Comparison of ENCODE assay signal across 25 cellular contexts in genomic region chr2:64417624-64418023, GRCh38. TPM values are rescaled to one million over a fixed set of nuclear protein-coding genes. Genes with fewer than 3 reads are reported as not detected.
DNase-seq lines count a peak whose midpoint lies in the region; FAIRE-seq and TF ChIP-seq lines count a peak whose summit lies in the region.
"Had no signal": no experiment of that assay in that cellular context is flagged by ENCODE, and none has a peak within 500 bp of the region (broad histone marks: within the 10 kb centered on the region; RNA-seq: fewer than 3 reads in every experiment).

No MANE protein-coding gene starts in this region.

- H2BK120ac ChIP-seq in H1 (replicated peaks; ENCODE audit: low read depth, low read length): no peak overlapping the region

- TF ChIP-seq RAD21 in H1 (IDR thresholded peaks at IDR 0.05 in 1 of 2, conservative IDR thresholded peaks at IDR 0.05 in 1 of 2; ENCODE audit: low read depth in 2 of 2, low read length in 2 of 2): no peak

- no peak overlapping the region for H2AK5ac ChIP-seq in H1 (ENCODE audit: low read depth, low read length)

- no peak overlapping the region for H3K4me2 ChIP-seq in H1 (ENCODE audit: insufficient read depth in 1 of 2, low read depth in 2 of 2, low read length in 2 of 2)
- H3K4me2 ChIP-seq in OCI-LY7 (ENCODE audit: low read length): no peak overlapping the region
- no peak overlapping the region for H3K4me2 ChIP-seq in hepatocyte
- H3K4me2 ChIP-seq: A549; BLaER1 treated with 17β-estradiol and CSF1 and Interleukin-3, amounts not matched to agents 10 nM and 100 nM had no signal

- no peak overlapping the region for H3K27ac ChIP-seq in H1 (ENCODE audit: low read depth, low read length)
- H3K27ac ChIP-seq in OCI-LY7 (ENCODE audit: low read depth, low read length, poor library complexity, severe bottlenecking): no peak overlapping the region
- no peak overlapping the region for H3K27ac ChIP-seq in hepatocyte
- H3K27ac ChIP-seq: A549; BLaER1 treated with 17β-estradiol and CSF1 and Interleukin-3, amounts not matched to agents 10 nM and 100 nM had no signal

- no peak overlapping the region for H3K4me3 ChIP-seq in H1 (ENCODE audit: extremely low read depth in 1 of 4, insufficient read depth in 2 of 4, low read depth in 3 of 4, low read length in 4 of 4)
- no peak overlapping the region for H3K4me3 ChIP-seq in OCI-LY7 (ENCODE audit: low read depth, low read length, poor library complexity, severe bottlenecking)
- no peak overlapping the region for H3K4me3 ChIP-seq in hepatocyte
- H3K4me3 ChIP-seq: A549; BLaER1 treated with 17β-estradiol and CSF1 and Interleukin-3, amounts not matched to agents 10 nM and 100 nM had no signal

- H3K9me2 ChIP-seq in OCI-LY7 (ENCODE audit: insufficient read depth, low read length) (no peaks in the 10 kb centered on the region), hepatocyte (replicated peaks; ENCODE audit: insufficient read depth) (no peaks in the 10 kb centered on the region)

- no peaks in the 10 kb centered on the region for H3K79me1 ChIP-seq in H1 (ENCODE audit: low read depth, low read length)

- no peak overlapping the region for H4K8ac ChIP-seq in H1 (ENCODE audit: extremely low read depth, insufficient read depth, low read length)

- H3K36me3 ChIP-seq in H1 (ENCODE audit: control insufficient read depth in 2 of 4, insufficient read depth in 4 of 4, low read length in 3 of 4) (no peaks in the 10 kb centered on the region), OCI-LY7 (ENCODE audit: insufficient read depth, low read length) (no peaks in the 10 kb centered on the region), hepatocyte (replicated peaks; ENCODE audit: insufficient read depth, low read depth) (no peaks in the 10 kb centered on the region)
- H3K36me3 ChIP-seq: BE2C; BLaER1 treated with 17β-estradiol and CSF1 and Interleukin-3, amounts not matched to agents 10 nM and 100 nM had no signal

- H3K4ac ChIP-seq in H1 (replicated peaks; ENCODE audit: insufficient read length, low read depth, low read length): no peak overlapping the region

- CTCF ChIA-PET in H1 (lab: Charles Lee; ENCODE audit: partially characterized antibody): interaction anchor here (0.8 to 1.1 kb wide), 3 partner anchors 71 to 87 kb away, joined by 4 to 7 read pairs (median 5); no protein-coding TSS in a partner anchor
- CTCF ChIA-PET in OCI-LY7 (lab: Charles Lee; ENCODE audit: unreplicated experiment): no interaction called here

- H3K79me2 ChIP-seq in H1 (ENCODE audit: control insufficient read depth in 1 of 2, insufficient read depth in 2 of 2, low read length in 2 of 2) (no peaks in the 10 kb centered on the region), OCI-LY7 (ENCODE audit: insufficient read depth, low read depth, low read length) (no peaks in the 10 kb centered on the region), hepatocyte (no peaks in the 10 kb centered on the region)

- H4K5ac ChIP-seq in H1 (ENCODE audit: insufficient read length, low read depth, low read length): no peak overlapping the region

- TF ChIP-seq CTCF in H1 (IDR thresholded peaks at IDR 0.05; ENCODE audit: control extremely low read depth in 1 of 3, insufficient read depth in 1 of 3, low read depth in 1 of 3, low read length in 3 of 3) (no peak), OCI-LY7 (conservative IDR thresholded peaks at IDR 0.05; ENCODE audit: low read length) (no peak), hepatocyte (IDR thresholded peaks at IDR 0.05; ENCODE audit: poor library complexity) (no peak)

- DNase-seq in NCI-H748 (lab: John Stamatoyannopoulos, UW; ENCODE audit: unreplicated experiment): peak; percentile 0
- no peak for DNase-seq in NCI-H748 treated with DMSO at 0.1 percent for 48 hours (lab: John Stamatoyannopoulos, UW)
- peak; percentile 25 for DNase-seq in SW480 (ENCODE audit: low spot score)
- DNase-seq in H1 (ENCODE audit: low read depth in 1 of 2, low spot score in 2 of 2): no peak
- no peak for DNase-seq in urothelium cell line (ENCODE audit: low spot score)
- no peak for DNase-seq in OCI-LY7 (ENCODE audit: low spot score)
- DNase-seq in hepatocyte (ENCODE audit: low spot score): no peak
- DNase-seq: 8988T; ACHN; AML-193; BE2C; CD4-positive, alpha-beta T cell; CD8-positive, alpha-beta memory T cell; DMS 273 treated with DMSO at 0.1 percent for 48 hours; DMS53; DMS79 treated with DMSO at 0.1 percent for 48 hours; GF-D8; GOT3; H7; HCEC 1CT had no signal

- no peak overlapping the region for H3K56ac ChIP-seq in H1 (replicated peaks; ENCODE audit: insufficient read length, low read depth, low read length)

- no TSS peak for BruUV-seq in OCI-LY7 (replicated peaks; lab: Mats Ljungman, UMichigan)

- peaks cover 0 to 1% of the 10 kb centered on the region in 2 experiments for H4K20me1 ChIP-seq in H1 (replicated peaks in 1 of 2; ENCODE audit: control insufficient read depth in 1 of 2, insufficient read depth in 2 of 2, low read length in 2 of 2)
- H4K20me1 ChIP-seq in OCI-LY7 (ENCODE audit: insufficient read depth, low read length): no peaks in the 10 kb centered on the region
- H4K20me1 ChIP-seq in hepatocyte (ENCODE audit: insufficient read depth, poor library complexity, severe bottlenecking): no peaks in the 10 kb centered on the region
- H4K20me1 ChIP-seq: BLaER1 treated with 17β-estradiol and CSF1 and Interleukin-3, amounts not matched to agents 10 nM and 100 nM had no signal

- H3K4me1 ChIP-seq in H1 (replicated peaks in 1 of 4; ENCODE audit: control insufficient read depth in 3 of 4, insufficient read depth in 4 of 4, low read length in 3 of 4): peaks cover 0 to 2% (median 0%) of the 10 kb centered on the region in 4 experiments; a peak in 1 of 7 replicates
- H3K4me1 ChIP-seq in OCI-LY7 (ENCODE audit: insufficient read depth, low read length, poor library complexity, severe bottlenecking): no peaks in the 10 kb centered on the region
- H3K4me1 ChIP-seq in hepatocyte (ENCODE audit: insufficient read depth): peaks cover 12% of the 10 kb centered on the region
- H3K4me1 ChIP-seq: A549; BE2C; BLaER1 treated with 17β-estradiol and CSF1 and Interleukin-3, amounts not matched to agents 10 nM and 100 nM had no signal

- H3K9ac ChIP-seq in H1 (replicated peaks in 1 of 4; ENCODE audit: extremely low read depth in 1 of 4, low read depth in 3 of 4, low read length in 3 of 4): no peak overlapping the region
- H3K9ac ChIP-seq: BLaER1 treated with 17β-estradiol and CSF1 and Interleukin-3, amounts not matched to agents 10 nM and 100 nM had no signal

- H4K91ac ChIP-seq in H1 (replicated peaks; ENCODE audit: insufficient read length, low read length): no peak overlapping the region

- H2BK15ac ChIP-seq in H1 (ENCODE audit: low read length): no peak overlapping the region

- no peak overlapping the region for H3K18ac ChIP-seq in H1 (ENCODE audit: extremely low read depth, low read length)

- H3K27me3 ChIP-seq in H1 (replicated peaks in 1 of 4; ENCODE audit: control insufficient read depth in 3 of 4, extremely low read depth in 1 of 4, insufficient read depth in 3 of 4, low read length in 3 of 4): no peaks in the 10 kb centered on the region
- no peaks in the 10 kb centered on the region for H3K27me3 ChIP-seq in hepatocyte
- H3K27me3 ChIP-seq: BE2C; BLaER1 treated with 17β-estradiol and CSF1 and Interleukin-3, amounts not matched to agents 10 nM and 100 nM had no signal

- H2BK12ac ChIP-seq in H1 (ENCODE audit: low read depth, low read length): no peak overlapping the region

- H2BK5ac ChIP-seq in H1 (ENCODE audit: low read depth, low read length): no peak overlapping the region

- H2AFZ ChIP-seq in H1 (ENCODE audit: low read length): no peak overlapping the region
- H2AFZ ChIP-seq in OCI-LY7 (ENCODE audit: low read length): no peak overlapping the region
- H2AFZ ChIP-seq in hepatocyte: no peak overlapping the region

- FAIRE-seq in H1 (lab: Jason Lieb, UNC) (no peak), urothelium cell line (lab: Jason Lieb, UNC) (peak; percentile 5)
- FAIRE-seq: A549, D721Med, GM12891, GM18507 had no signal

- H3K14ac ChIP-seq in H1 (ENCODE audit: insufficient read length): no peak overlapping the region

- TF ChIP-seq EP300 in H1 (IDR thresholded peaks at IDR 0.05; ENCODE audit: borderline replicate concordance in 1 of 2, low read depth in 2 of 2, low read length in 2 of 2): no peak

- intact Hi-C loops in OCI-LY7 (cut with micrococcal nuclease; ENCODE audit: unreplicated experiment): no loop called here

- H3K23me2 ChIP-seq in H1 (ENCODE audit: low read depth, low read length): no peaks in the 10 kb centered on the region

- no peak overlapping the region for H3K23ac ChIP-seq in H1 (ENCODE audit: insufficient read length)

- no peak overlapping the region for H2BK20ac ChIP-seq in H1 (ENCODE audit: low read length)

- WGBS in H1 (ENCODE audit: extremely low coverage in 1 of 2, insufficient coverage in 1 of 2, insufficient read length in 1 of 2, insufficient replicate concordance in 2 of 2, low coverage in 1 of 2, low lambda C conversion rate in 2 of 2, missing lambda C conversion rate in 1 of 2), 2 experiments: 81% methylated on average over 3 of the region's 3 CpGs; no CpG with 5 or more reads in 1 of the 2 experiments
- 57% methylated on average over 3 of the region's 3 CpGs for WGBS in hepatocyte (ENCODE audit: low lambda C conversion rate, missing lambda C conversion rate)

- TF ChIP-seq POLR2A in H1 (IDR thresholded peaks at IDR 0.05; ENCODE audit: control extremely low read depth in 1 of 2, low read depth in 2 of 2, low read length in 2 of 2): no peak

- POLR2A ChIA-PET in H1 (lab: Charles Lee; ENCODE audit: partially characterized antibody): interaction anchor here (0.9 kb wide), 1 partner anchor 44 kb away, joined by 3 read pairs; no protein-coding TSS in a partner anchor
- POLR2A ChIA-PET in OCI-LY7 (lab: Charles Lee): interaction anchor here (0.6 to 1.1 kb wide), 2 partner anchors 11 to 177 kb away, joined by 3 read pairs; no protein-coding TSS in a partner anchor

- H3K9me3 ChIP-seq in H1 (ENCODE audit: insufficient read depth in 2 of 2, low read depth in 1 of 2, low read length in 1 of 2): no peaks in the 10 kb centered on the region
- no peaks in the 10 kb centered on the region for H3K9me3 ChIP-seq in OCI-LY7 (ENCODE audit: low read length)
- H3K9me3 ChIP-seq in hepatocyte (ENCODE audit: low read depth): no peaks in the 10 kb centered on the region
- H3K9me3 ChIP-seq: A549; BE2C; BLaER1 treated with 17β-estradiol and CSF1 and Interleukin-3, amounts not matched to agents 10 nM and 100 nM had no signal

RNA-seq across cellular contexts. Expression of gene LGALSL, which starts 36.3 kb away (rescaled TPM):
- total RNA-seq in H1 (2021; fragmentation: NEBNext Ultra II Directional; extraction: Animal tissue kit (Norgen Biotek cat#: 25700)): 29.2 and 32.3 TPM in 2 replicates
- 13.6 and 14.0 TPM in 2 replicates for polyA plus RNA-seq in H1 (2011; rRNA removed)
- polyA plus RNA-seq in H1 (2011; cell fraction: cytosol; rRNA removed): 13.6 TPM
- polyA plus RNA-seq in H1 (2011; cell fraction: nucleus; rRNA removed): 12.2 TPM
- polyA plus RNA-seq in H1 (2012, experiment 1 of 2): 24.4 to 46.0 TPM (median 31.0 TPM) in 4 replicates
- polyA plus RNA-seq in H1 (2012, experiment 2 of 2): 7.0 TPM
- 9.9 TPM for polyA plus RNA-seq in H1 (2013, experiment 1 of 2)
- 9.4 TPM for polyA plus RNA-seq in H1 (2013, experiment 2 of 2)
- 31.9 and 36.8 TPM in 2 replicates for polyA minus RNA-seq in H1 (2011; rRNA and poly(A)+ RNA removed)
- polyA minus RNA-seq in H1 (2011; cell fraction: cytosol; rRNA and poly(A)+ RNA removed): 13.7 TPM
- 10.4 TPM for polyA minus RNA-seq in H1 (2011; cell fraction: nucleus; rRNA and poly(A)+ RNA removed)
- total RNA-seq in OCI-LY7 (2014; rRNA removed; shearing (Covaris generic)): 3.1 and 3.2 TPM in 2 replicates
- total RNA-seq in OCI-LY7 (2022): 3.8 and 4.5 TPM in 2 replicates
- total RNA-seq in hepatocyte: 28.1 and 30.7 TPM in 2 replicates
- polyA plus RNA-seq in hepatocyte: 27.9 and 44.6 TPM in 2 replicates

Comparison
In these comparisons a context has a peak if more than half of its experiments do, and no peak if none do; other contexts are left out.
1. DNase-seq: peak in NCI-H748 (single experiment) and SW480 (single experiment); none in NCI-H748 treated with DMSO at 0.1 percent for 48 hours (single experiment), H1 (0 of 2), urothelium cell line (single experiment), OCI-LY7 (single experiment) and hepatocyte (single experiment).